ENCODE assay signal across 22 cellular contexts in the genomic region with DNA sequence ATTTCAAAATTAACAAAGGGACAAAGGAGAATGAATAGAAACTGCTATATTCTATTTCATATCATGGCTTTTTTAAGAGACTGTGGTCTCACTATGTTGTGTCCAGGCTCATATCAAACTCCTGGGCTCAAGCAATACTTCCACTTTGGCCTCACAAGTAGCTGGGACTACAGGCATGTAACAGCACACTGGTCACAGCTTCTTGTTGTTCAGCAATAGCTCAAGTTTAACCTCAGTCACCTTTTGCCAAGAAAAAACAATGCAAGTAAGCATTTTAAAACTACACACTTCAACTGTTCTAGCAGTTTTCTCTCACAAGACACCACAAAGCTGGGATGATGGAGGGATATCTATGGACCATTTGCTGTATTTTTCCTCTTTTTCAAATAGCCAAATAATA.
"Had no signal": no experiment of that assay in that cellular context is flagged by ENCODE, and none has a peak within 500 bp of the region (broad histone marks: within the 10 kb centered on the region; RNA-seq: fewer than 3 reads in every experiment).

No MANE protein-coding gene starts in this region.

- ATAC-seq: activated naive CD4-positive, alpha-beta T cell treated with anti-CD3 and anti-CD28 coated beads, Interleukin-2, amount 50 U/mL, for 72 hours; right cardiac atrium had no signal

- H3K4me3 ChIP-seq: esophagus muscularis mucosa, left lung, upper lobe of left lung had no signal

- H3K27ac ChIP-seq: esophagus muscularis mucosa, left lung, upper lobe of left lung had no signal

- H3K4me3 Mint-ChIP-seq: brain had no signal

- H3K36me3 ChIP-seq: esophagus muscularis mucosa, left lung, upper lobe of left lung had no signal

- H3K27me3 Mint-ChIP-seq: brain; naive B cell; stimulated activated naive CD8-positive, alpha-beta T cell treated with anti-CD3 and anti-CD28 coated beads, Interleukin-15, Interleukin-2, amounts not matched to agents 100 ng/mL and 50 ng/mL, for 24 hours had no signal

- H3K36me3 Mint-ChIP-seq: brain had no signal

- H3K27ac Mint-ChIP-seq: activated T-helper 2 cell treated with anti-CD3 and anti-CD28 coated beads, Interferon-gamma antibody, Interleukin-2, Interleukin-4, amounts not matched to agents 10 μg/mL and 5 μg/mL and 100 μg/mL, durations not matched to agents 14 hours and 24 hours and 36 hours had no signal

- H3K9me3 ChIP-seq: esophagus muscularis mucosa, left lung, upper lobe of left lung had no signal

- H3K9me3 Mint-ChIP-seq: activated naive CD4-positive, alpha-beta T cell treated with anti-CD3 and anti-CD28 coated beads, Interleukin-2, amount 50 U/mL, for 72 hours; activated T-helper 2 cell treated with anti-CD3 and anti-CD28 coated beads, Interferon-gamma antibody, Interleukin-2, Interleukin-4, amounts not matched to agents 10 μg/mL and 5 μg/mL and 100 μg/mL, durations not matched to agents 14 hours and 24 hours and 36 hours; naive B cell; stimulated activated naive CD8-positive, alpha-beta T cell treated with anti-CD3 and anti-CD28 coated beads, Interleukin-15, Interleukin-2, amounts not matched to agents 100 ng/mL and 50 ng/mL, for 24 hours had no signal

- H3K27me3 ChIP-seq: esophagus muscularis mucosa, left lung, upper lobe of left lung had no signal

- DNase-seq: activated CD4-positive, alpha-beta T cell treated with anti-CD3 and anti-CD28 coated beads for 1 hour; activated CD8-positive, alpha-beta memory T cell treated with anti-CD3 and anti-CD28 coated beads, Interleukin-2, amount 50 U/mL, for 48 hours; central memory CD4-positive, alpha-beta T cell; cortex of kidney; effector CD4-positive, alpha-beta T cell; hippocampal formation; kidney; left lung; mammary epithelial cell; naive B cell; nucleus accumbens; posterior cingulate gyrus; right cardiac atrium; small intestine; stimulated activated CD4-positive, alpha-beta T cell treated with anti-CD3 and anti-CD28 coated beads, Interleukin-4, amount 100 ng/mL, for 24 hours; T1000; upper lobe of left lung had no signal
